ENCODE assay signal across 23 cellular contexts in the genomic region with DNA sequence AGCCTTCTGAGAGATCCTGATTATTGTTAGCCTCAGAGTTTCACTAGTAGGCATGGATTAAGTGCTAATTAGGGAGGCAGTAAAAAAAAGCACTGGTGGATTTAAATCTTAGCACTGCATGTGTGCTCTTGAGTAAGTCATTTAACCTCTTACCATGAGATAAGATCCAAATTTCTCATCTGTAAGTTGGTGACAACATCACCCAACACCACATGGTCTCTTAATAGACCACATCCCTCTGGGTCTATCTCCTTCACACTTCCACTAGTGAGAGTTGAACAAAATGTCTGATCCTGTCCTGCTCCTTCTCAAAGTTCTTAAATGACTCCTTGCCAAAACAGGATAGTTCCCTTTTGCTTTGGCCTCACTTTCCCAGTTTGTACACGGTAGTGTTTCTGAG. TPM values are rescaled to one million over a fixed set of nuclear protein-coding genes. Genes with fewer than 3 reads are reported as not detected.
"Had no signal": no experiment of that assay in that cellular context is flagged by ENCODE, and none has a peak within 500 bp of the region (broad histone marks: within the 10 kb centered on the region; RNA-seq: fewer than 3 reads in every experiment).

No MANE protein-coding gene starts in this region.

- H3K27me3 ChIP-seq: ascending aorta, gastrocnemius medialis, right atrium auricular region, tibial nerve, uterus had no signal

- H3K9me3 Mint-ChIP-seq: activated CD4-positive, alpha-beta T cell treated with anti-CD3 and anti-CD28 coated beads, Interleukin-2, amount 10 ng/mL, durations not matched to agents 24 days and 14 days; activated naive CD4-positive, alpha-beta T cell treated with anti-CD3 and anti-CD28 coated beads, Interleukin-2, amount 10 ng/mL, durations not matched to agents 7 days and 5 days; activated T-cell treated with anti-CD3 and anti-CD28 coated beads, Interleukin-2, amount 50 U/mL, for 4 hours; WTC11 had no signal

- DNase-seq: activated CD4-positive, alpha-beta T cell treated with anti-CD3 and anti-CD28 coated beads, Interleukin-2, amount 10 ng/mL, durations not matched to agents 24 days and 14 days; activated CD8-positive, alpha-beta memory T cell treated with anti-CD3 and anti-CD28 coated beads, Interleukin-2, amount 50 U/mL, for 4 hours; activated effector memory CD4-positive, alpha-beta T cell treated with Interleukin-2 at 50 U/mL for 16 hours; activated naive CD4-positive, alpha-beta T cell treated with anti-CD3 and anti-CD28 coated beads, Interleukin-2, amount 10 ng/mL, durations not matched to agents 7 days and 5 days; activated T-cell treated with anti-CD3 and anti-CD28 coated beads, Interleukin-2, amount 50 U/mL, for 4 hours; cortex of kidney; gastrocnemius medialis; head of caudate nucleus; kidney; midbrain; stimulated activated CD4-positive, alpha-beta T cell treated with anti-CD3 and anti-CD28 coated beads, Interleukin-12 subunit alpha, Interleukin-12 subunit beta, amount 100 ng/mL, for 4 hours; stimulated activated CD4-positive, alpha-beta T cell treated with anti-CD3 and anti-CD28 coated beads, Interleukin-1b, Interleukin-23, amount 100 ng/mL, for 48 hours; stimulated activated CD8-positive, alpha-beta memory T cell treated with anti-CD3 and anti-CD28 coated beads, Interleukin-4, amount 100 ng/mL, for 48 hours; stimulated activated naive CD4-positive, alpha-beta T cell treated with Interleukin-2 at 50 U/mL for 16 hours; uterus had no signal

- H3K4me1 ChIP-seq: ascending aorta, gastrocnemius medialis, prostate gland, right atrium auricular region, tibial nerve, uterus had no signal

- ATAC-seq: activated T-cell treated with anti-CD3 and anti-CD28 coated beads, Interleukin-2, amount 50 U/mL, for 4 hours; gastrocnemius medialis; left lobe of liver; WTC11 had no signal

- H3K4me3 ChIP-seq: ascending aorta, gastrocnemius medialis, prostate gland, right atrium auricular region, tibial nerve, uterus had no signal

- H3K9me3 ChIP-seq: ascending aorta, gastrocnemius medialis, prostate gland, right atrium auricular region, tibial nerve, uterus had no signal

- H3K36me3 Mint-ChIP-seq: activated naive CD4-positive, alpha-beta T cell treated with anti-CD3 and anti-CD28 coated beads, Interleukin-2, amount 10 ng/mL, durations not matched to agents 7 days and 5 days; WTC11 had no signal

- H3K4me3 Mint-ChIP-seq: activated CD4-positive, alpha-beta T cell treated with anti-CD3 and anti-CD28 coated beads, Interleukin-2, amount 10 ng/mL, durations not matched to agents 24 days and 14 days; activated naive CD4-positive, alpha-beta T cell treated with anti-CD3 and anti-CD28 coated beads, Interleukin-2, amount 10 ng/mL, durations not matched to agents 7 days and 5 days; activated T-cell treated with anti-CD3 and anti-CD28 coated beads, Interleukin-2, amount 50 U/mL, for 4 hours; WTC11 had no signal

- H3K27me3 Mint-ChIP-seq: activated CD4-positive, alpha-beta T cell treated with anti-CD3 and anti-CD28 coated beads, Interleukin-2, amount 10 ng/mL, durations not matched to agents 24 days and 14 days; activated naive CD4-positive, alpha-beta T cell treated with anti-CD3 and anti-CD28 coated beads, Interleukin-2, amount 10 ng/mL, durations not matched to agents 7 days and 5 days had no signal

- H3K36me3 ChIP-seq: ascending aorta, gastrocnemius medialis, prostate gland, right atrium auricular region, uterus had no signal

- H3K27ac ChIP-seq: ascending aorta, gastrocnemius medialis, prostate gland, right atrium auricular region, tibial nerve, uterus had no signal

- H3K27ac Mint-ChIP-seq: activated CD4-positive, alpha-beta T cell treated with anti-CD3 and anti-CD28 coated beads, Interleukin-2, amount 10 ng/mL, durations not matched to agents 24 days and 14 days; activated naive CD4-positive, alpha-beta T cell treated with anti-CD3 and anti-CD28 coated beads, Interleukin-2, amount 10 ng/mL, durations not matched to agents 7 days and 5 days had no signal

RNA-seq across cellular contexts. Expression of a gene that starts 29.5 kb away (rescaled TPM):
- total RNA-seq: activated CD4-positive, alpha-beta T cell treated with anti-CD3 and anti-CD28 coated beads, Interleukin-2, amount 10 ng/mL, durations not matched to agents 24 days and 14 days; activated T-cell treated with anti-CD3 and anti-CD28 coated beads, Interleukin-2, amount 50 U/mL, for 4 hours; ascending aorta; gastrocnemius medialis; kidney; left lobe of liver; lung microvascular endothelial cell; right atrium auricular region; tibial nerve; uterus; WTC11 had no signal
- polyA plus RNA-seq: adipose tissue had no signal
